ENCODE assay signal across 9 cellular contexts in the genomic region with DNA sequence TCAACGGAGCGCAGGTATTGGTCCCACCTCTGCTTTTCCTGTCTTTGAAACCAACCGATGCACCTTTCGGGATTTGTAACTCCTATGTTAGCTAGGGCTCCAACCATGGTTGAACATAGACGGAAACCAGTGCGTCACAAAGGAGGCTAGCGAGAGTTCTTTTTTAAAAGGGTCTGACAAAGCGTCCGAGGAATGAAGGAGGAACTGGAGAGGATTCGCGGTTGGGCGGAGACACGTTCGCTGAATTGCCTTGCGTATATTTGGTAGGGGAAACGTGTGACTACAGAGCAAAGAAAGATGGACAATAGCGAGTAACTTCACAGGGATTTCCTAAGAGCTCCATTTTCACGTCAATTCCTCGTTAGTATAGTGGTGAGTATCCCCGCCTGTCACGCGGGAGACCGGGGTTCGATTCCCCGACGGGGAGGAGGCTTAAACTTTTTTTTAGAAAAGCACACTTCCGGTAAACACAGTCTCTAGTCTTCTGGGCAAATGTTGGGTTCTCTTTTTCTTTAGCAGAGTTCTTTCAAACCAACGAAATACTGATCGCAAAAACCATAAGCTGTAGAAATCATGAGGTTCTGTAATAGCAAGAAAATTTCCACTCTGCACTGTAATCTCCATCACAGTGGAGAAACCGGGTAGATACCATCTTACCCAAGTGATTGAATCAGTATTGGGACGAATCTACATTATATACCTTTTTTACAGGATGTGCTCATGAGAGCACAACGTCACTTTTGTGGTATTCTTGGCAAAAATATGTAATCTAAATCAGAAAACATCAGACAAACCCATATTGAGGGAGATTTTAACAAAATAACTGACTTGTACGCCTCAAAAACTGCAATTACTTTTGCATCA. TPM values are rescaled to one million over a fixed set of nuclear protein-coding genes. Genes with fewer than 3 reads are reported as not detected.
A peak's percentile ranks its signal among the peaks of the same experiment; 100 is the strongest.
DNase-seq lines count a peak whose midpoint lies in the region; ATAC-seq and TF ChIP-seq lines count a peak whose summit lies in the region.
"Had no signal": no experiment of that assay in that cellular context is flagged by ENCODE, and none has a peak within 500 bp of the region (broad histone marks: within the 10 kb centered on the region; RNA-seq: fewer than 3 reads in every experiment).

No MANE protein-coding gene starts in this region.

- H3K36me3 ChIP-seq in BE2C (no peaks in the 10 kb centered on the region), colonic mucosa (no peaks in the 10 kb centered on the region)

- DNase-seq in BE2C (peak; percentile 68), NCI-H460 (ENCODE audit: extremely low read depth, low read depth) (peak; percentile 82), colonic mucosa (peak; percentile 89), left lobe of liver (ENCODE audit: low spot score) (peak; percentile 76)
- peak; percentile 89 for DNase-seq in activated CD4-positive, alpha-beta T cell treated with anti-CD3 and anti-CD28 coated beads for 36 hours
- DNase-seq in stimulated activated CD4-positive, alpha-beta T cell treated with anti-CD3 and anti-CD28 coated beads, Interleukin-2, amount 100 ng/mL, for 4 hours (ENCODE audit: low read depth), result peak; percentile 77

- intact Hi-C loops in activated CD4-positive, alpha-beta T cell treated with anti-CD3 and anti-CD28 coated beads for 36 hours (cut with DNase I, micrococcal nuclease), result loop anchor here (1.0 to 10.0 kb wide), 17 partner anchors 16 to 1463 kb away; partner anchors contain the start of genes ABT1 (in 1 of the 2), HMGN4 (in 1 of the 2) and POM121L2 (in 1 of the 2)
- intact Hi-C loops in colonic mucosa (cut with DNase I), result loop anchor here (10.0 kb wide), 1 partner anchor 355 kb away; no protein-coding TSS in a partner anchor

- CTCF ChIA-PET in activated CD4-positive, alpha-beta T cell treated with anti-CD3 and anti-CD28 coated beads for 36 hours (lab: Charles Lee), result interaction anchor here (0.7 to 1.9 kb wide), 4 partner anchors 22 to 303 kb away, joined by 3 to 9 read pairs (median 4); no protein-coding TSS in a partner anchor

- H3K36me3 Mint-ChIP-seq in activated CD4-positive, alpha-beta T cell treated with anti-CD3 and anti-CD28 coated beads for 36 hours (ENCODE audit: low read depth), result no peaks in the 10 kb centered on the region
- H3K36me3 Mint-ChIP-seq: brain had no signal

- no peak overlapping the region for H3K4me3 Mint-ChIP-seq in activated CD4-positive, alpha-beta T cell treated with anti-CD3 and anti-CD28 coated beads for 36 hours

- peak overlapping the region; percentile 78 to 84 for H3K9ac ChIP-seq in colonic mucosa (ENCODE audit: low read depth in 2 of 2, low read length in 2 of 2)

- TF ChIP-seq CTCF in BE2C (IDR thresholded peaks at IDR 0.05; ENCODE audit: low read depth, low read length), result no peak
- TF ChIP-seq CTCF in colonic mucosa (IDR thresholded peaks at IDR 0.05), result no peak

- H3K4me1 Mint-ChIP-seq in activated CD4-positive, alpha-beta T cell treated with anti-CD3 and anti-CD28 coated beads for 36 hours, result peaks cover 6% of the 10 kb centered on the region

- no peaks in the 10 kb centered on the region for H3K4me1 ChIP-seq in BE2C
- H3K4me1 ChIP-seq in colonic mucosa, result no peaks in the 10 kb centered on the region

- H3K27me3 Mint-ChIP-seq in activated CD4-positive, alpha-beta T cell treated with anti-CD3 and anti-CD28 coated beads for 36 hours, result no peaks in the 10 kb centered on the region

- H3K9me3 ChIP-seq in BE2C (no peaks in the 10 kb centered on the region), colonic mucosa (no peaks in the 10 kb centered on the region)

- H3K9me3 Mint-ChIP-seq in activated CD4-positive, alpha-beta T cell treated with anti-CD3 and anti-CD28 coated beads for 36 hours (ENCODE audit: low read depth), result no peaks in the 10 kb centered on the region

- peak overlapping the region; percentile 88 for H3K27ac ChIP-seq in colonic mucosa

- H3K27me3 ChIP-seq in BE2C (no peaks in the 10 kb centered on the region), colonic mucosa (no peaks in the 10 kb centered on the region)

- no peak overlapping the region for H3K27ac Mint-ChIP-seq in activated CD4-positive, alpha-beta T cell treated with anti-CD3 and anti-CD28 coated beads for 36 hours
- H3K27ac Mint-ChIP-seq: brain had no signal

- H3K4me3 ChIP-seq in BE2C (ENCODE audit: low read depth, low read length) (peak overlapping the region; percentile 82), colonic mucosa (peak overlapping the region; percentile 48)

- peak; percentile 40 for TF ChIP-seq POLR2A in GM19099 (IDR thresholded peaks at IDR 0.05; ENCODE audit: extremely low read depth, insufficient read length, low read depth)

- POLR2A ChIA-PET in activated CD4-positive, alpha-beta T cell treated with anti-CD3 and anti-CD28 coated beads for 36 hours (lab: Charles Lee), result interaction anchor here (0.6 to 1.4 kb wide), 9 partner anchors 23 to 415 kb away, joined by 3 to 13 read pairs (median 3); a partner anchor contains a TSS

- ATAC-seq in HG03342 (IDR thresholded peaks at IDR 0.05; ENCODE audit: unreplicated experiment), result peak; percentile 51
- peak; percentile 69 for ATAC-seq in activated CD4-positive, alpha-beta T cell treated with anti-CD3 and anti-CD28 coated beads for 36 hours
- ATAC-seq in left lobe of liver, result peak; percentile 80

RNA-seq across cellular contexts. Expression of gene ZNF184, which starts 6.6 kb away (rescaled TPM):
- polyA plus RNA-seq in BE2C (2012; ENCODE audit: insufficient read depth, insufficient read length, low read depth), result 3.7 TPM
- total RNA-seq in NCI-H460 (2014; rRNA removed; shearing (Covaris generic)), result 10.9 and 15.3 TPM in 2 replicates
- 3.7 and 4.7 TPM in 2 replicates for polyA plus RNA-seq in NCI-H460 (2014; cell fraction: nucleus; rRNA removed)
- 10 to 100 TPM; 11.8 to 14.5 TPM for total RNA-seq in activated CD4-positive, alpha-beta T cell treated with anti-CD3 and anti-CD28 coated beads for 36 hours
- 1 to 10 TPM; 6.3 to 8.6 TPM for total RNA-seq in colonic mucosa
- total RNA-seq in left lobe of liver, result 1.5 TPM

Comparison
In these comparisons a context has a peak if more than half of its experiments do, and no peak if none do; other contexts are left out.
1. Peak in every context shown above with its lines: DNase-seq, ATAC-seq, H3K4me3 ChIP-seq and H3K27ac ChIP-seq.